22 cellular contexts compared by ENCODE assay signal in genomic region chr19:46391296-46392251, GRCh38. TPM values are rescaled to one million over a fixed set of nuclear protein-coding genes. Genes with fewer than 3 reads are reported as not detected.
A peak's percentile ranks its signal among the peaks of the same experiment; 100 is the strongest.
DNase-seq lines count a peak whose midpoint lies in the region; ATAC-seq, FAIRE-seq and TF ChIP-seq lines count a peak whose summit lies in the region.
"Had no signal": no experiment of that assay in that cellular context is flagged by ENCODE, and none has a peak within 500 bp of the region (broad histone marks: within the 10 kb centered on the region; RNA-seq: fewer than 3 reads in every experiment).

No MANE protein-coding gene starts in this region.

- H3K27me3 Mint-ChIP-seq in CD8-positive, alpha-beta T cell (ENCODE audit: low read depth), result no peaks in the 10 kb centered on the region

- H3K4me3 Mint-ChIP-seq in CD8-positive, alpha-beta T cell, result no peak overlapping the region
- H3K4me3 Mint-ChIP-seq: activated T-cell treated with anti-CD3 and anti-CD28 coated beads, Interleukin-2, amount 50 U/mL, for 4 hours had no signal

- TF ChIP-seq POLR2A in sigmoid colon (IDR thresholded peaks at IDR 0.05), result no peak

- H3K9me3 Mint-ChIP-seq in CD8-positive, alpha-beta T cell, result no peaks in the 10 kb centered on the region
- H3K9me3 Mint-ChIP-seq: activated naive CD4-positive, alpha-beta T cell treated with anti-CD3 and anti-CD28 coated beads, Interleukin-2, amount 50 U/mL, for 72 hours; activated T-cell treated with anti-CD3 and anti-CD28 coated beads, Interleukin-2, amount 50 U/mL, for 4 hours had no signal

- no peaks in the 10 kb centered on the region for H3K9me2 ChIP-seq in GM23248 (ENCODE audit: insufficient read depth)
- no peaks in the 10 kb centered on the region for H3K9me2 ChIP-seq in PC-9 (ENCODE audit: insufficient read depth)

- H3K36me3 ChIP-seq in GM23248 (ENCODE audit: low read depth) (peaks cover 16% of the 10 kb centered on the region; the same call in 1 of the 2 replicates), adipocyte (ENCODE audit: control insufficient read depth, insufficient read depth, low read length, severe bottlenecking) (peaks cover 42% of the 10 kb centered on the region), kidney (ENCODE audit: control insufficient read depth in 1 of 2, insufficient read depth in 2 of 2, low read length in 2 of 2) (peaks cover 12 to 40% of the 10 kb centered on the region in 2 donors), sigmoid colon (peaks cover 36 to 49% (median 48%) of the 10 kb centered on the region in 4 donors), PC-9 (ENCODE audit: low read depth) (peaks cover 22% of the 10 kb centered on the region; the same call in 1 of the 2 replicates)
- peaks cover 33% of the 10 kb centered on the region for H3K36me3 ChIP-seq in CD8-positive, alpha-beta T cell (ENCODE audit: insufficient read depth, low read length)

- H3K36me3 Mint-ChIP-seq in CD8-positive, alpha-beta T cell, result peaks cover 54% of the 10 kb centered on the region

- H3K9ac ChIP-seq in GM23248 (peak overlapping the region; percentile 51), adipocyte (ENCODE audit: low read length) (peak overlapping the region; percentile 81), kidney (ENCODE audit: low read length in 2 of 2) (no peak overlapping the region)
- H3K9ac ChIP-seq: KMS-11 had no signal

- H3K4me1 ChIP-seq in GM23248 (ENCODE audit: insufficient read depth) (peaks cover 8% of the 10 kb centered on the region), adipocyte (ENCODE audit: control insufficient read depth, insufficient read depth, low read length) (peaks cover 34% of the 10 kb centered on the region), kidney (ENCODE audit: control insufficient read depth in 1 of 2, insufficient read depth in 1 of 2, low read depth in 1 of 2, low read length in 2 of 2) (no peaks in the 10 kb centered on the region), sigmoid colon (peaks cover 0 to 6% (median 0%) of the 10 kb centered on the region in 4 donors), PC-9 (replicated peaks; ENCODE audit: insufficient read depth) (no peaks in the 10 kb centered on the region)
- no peaks in the 10 kb centered on the region for H3K4me1 ChIP-seq in CD8-positive, alpha-beta T cell (ENCODE audit: insufficient read depth, low read length)
- H3K4me1 ChIP-seq: body of pancreas had no signal

- H3K4me3 ChIP-seq in GM23248 (no peak overlapping the region), adipocyte (ENCODE audit: low read length) (peak overlapping the region; percentile 64), kidney (ENCODE audit: low read length in 2 of 2) (no peak overlapping the region), sigmoid colon (no peak overlapping the region), PC-9 (no peak overlapping the region)
- no peak overlapping the region for H3K4me3 ChIP-seq in CD8-positive, alpha-beta T cell (ENCODE audit: low read depth, low read length)
- H3K4me3 ChIP-seq: body of pancreas had no signal

- intact Hi-C loops in kidney (cut with DNase I), result no loop called here
- intact Hi-C loops in sigmoid colon (cut with DNase I), result loop anchor here (5.0 kb wide), 1 partner anchor 109 kb away; no protein-coding TSS in a partner anchor
- intact Hi-C loops in PC-9 (cut with micrococcal nuclease; ENCODE audit: unreplicated experiment), result no loop called here
- intact Hi-C loops in CD8-positive, alpha-beta T cell (cut with DNase I, micrococcal nuclease), result no loop called here

- no peak for TF ChIP-seq EP300 in sigmoid colon (IDR thresholded peaks at IDR 0.05)

- H3K4me1 Mint-ChIP-seq in CD8-positive, alpha-beta T cell (ENCODE audit: low read depth), result peaks cover 9% of the 10 kb centered on the region

- H3K27me3 ChIP-seq in GM23248 (replicated peaks; ENCODE audit: insufficient read depth) (no peaks in the 10 kb centered on the region), adipocyte (replicated peaks; ENCODE audit: control insufficient read depth, insufficient read depth, low read length) (no peaks in the 10 kb centered on the region), sigmoid colon (no peaks in the 10 kb centered on the region), PC-9 (ENCODE audit: insufficient read depth, low read depth) (no peaks in the 10 kb centered on the region)
- H3K27me3 ChIP-seq in CD8-positive, alpha-beta T cell (ENCODE audit: insufficient read depth, low read length), result no peaks in the 10 kb centered on the region
- H3K27me3 ChIP-seq: body of pancreas, neutrophil had no signal

- in situ Hi-C loops in GM23248 (cut with MboI), result no loop called here

- H2AFZ ChIP-seq in GM23248 (no peak overlapping the region), PC-9 (no peak overlapping the region)

- H3K4me2 ChIP-seq in GM23248 (ENCODE audit: unreplicated experiment) (no peak overlapping the region), PC-9 (no peak overlapping the region)
- H3K4me2 ChIP-seq: KMS-11 had no signal

- no peak for ATAC-seq in CD8-positive, alpha-beta T cell
- ATAC-seq: activated naive CD4-positive, alpha-beta T cell treated with anti-CD3 and anti-CD28 coated beads, Interleukin-2, amount 50 U/mL, for 72 hours; activated T-cell treated with anti-CD3 and anti-CD28 coated beads, Interleukin-2, amount 50 U/mL, for 4 hours; body of pancreas had no signal

- POLR2A ChIA-PET in PC-9 (lab: Charles Lee; ENCODE audit: unreplicated experiment), result no interaction called here
- POLR2A ChIA-PET in CD8-positive, alpha-beta T cell (lab: Charles Lee), result no interaction called here

- H3K27ac ChIP-seq in GM23248 (peak overlapping the region; percentile 57), kidney (ENCODE audit: low read depth in 2 of 2, low read length in 2 of 2) (no peak overlapping the region), sigmoid colon (peak overlapping the region in 1 of 4 donors; percentile 31), PC-9 (no peak overlapping the region)
- no peak overlapping the region for H3K27ac ChIP-seq in CD8-positive, alpha-beta T cell (ENCODE audit: low read depth, low read length)
- H3K27ac ChIP-seq: body of pancreas, KMS-11, neutrophil had no signal

- H3F3A ChIP-seq in GM23248 (ENCODE audit: insufficient read depth) (peaks cover 16% of the 10 kb centered on the region; the same call in 1 of the 2 replicates), PC-9 (ENCODE audit: insufficient read depth, low read depth) (peaks cover 26% of the 10 kb centered on the region; the same call in 1 of the 2 replicates)

- TF ChIP-seq CTCF in kidney (IDR thresholded peaks at IDR 0.05; ENCODE audit: borderline replicate concordance, extremely low read depth, insufficient read depth) (no peak), sigmoid colon (IDR thresholded peaks at IDR 0.05) (no peak), PC-9 (conservative IDR thresholded peaks at IDR 0.05) (no peak)
- TF ChIP-seq CTCF in CD8-positive, alpha-beta T cell (IDR thresholded peaks at IDR 0.05), result no peak

- H3K79me2 ChIP-seq in GM23248 (ENCODE audit: insufficient read depth) (no peaks in the 10 kb centered on the region), PC-9 (ENCODE audit: low read depth) (no peaks in the 10 kb centered on the region)

- H4K20me1 ChIP-seq in GM23248 (ENCODE audit: insufficient read depth), result no peaks in the 10 kb centered on the region
- 0 out of 2 replicates have a peak, but pooled peaks cover 6% of the 10 kb centered on the region for H4K20me1 ChIP-seq in PC-9 (ENCODE audit: insufficient read depth)

- CTCF ChIA-PET in PC-9 (lab: Charles Lee), result interaction anchor here (0.6 kb wide), 4 partner anchors 13 to 375 kb away, joined by 4 to 6 read pairs (median 6); no protein-coding TSS in a partner anchor
- CTCF ChIA-PET in CD8-positive, alpha-beta T cell (lab: Charles Lee), result interaction anchor here (0.6 to 2.8 kb wide), 4 partner anchors 10 to 445 kb away, joined by 3 to 11 read pairs (median 3); no protein-coding TSS in a partner anchor

- BruUV-seq in PC-9 (replicated peaks; lab: Mats Ljungman, UMichigan), result no TSS peak

- no peak for DNase-seq in GM23248
- no peak for DNase-seq in adipocyte (ENCODE audit: low read depth)
- DNase-seq in kidney, result peak; percentile 61
- peak; percentile 63 for DNase-seq in sigmoid colon
- DNase-seq in PC-9, result no peak
- DNase-seq in HuH-7 (ENCODE audit: low spot score), result no peak
- no peak for DNase-seq in NCI-H1105 treated with DMSO at 0.1 percent for 48 hours (lab: John Stamatoyannopoulos, UW)
- DNase-seq in CD8-positive, alpha-beta T cell, result no peak
- DNase-seq: activated CD4-positive, alpha-beta T cell treated with anti-CD3 and anti-CD28 coated beads, Interleukin-2, amount 50 U/mL, for 48 hours; activated T-cell treated with anti-CD3 and anti-CD28 coated beads, Interleukin-2, amount 50 U/mL, for 4 hours; effector CD8-positive, alpha-beta T cell; islet precursor cell; NCI-H748 treated with DMSO at 0.1 percent for 48 hours; stimulated activated CD4-positive, alpha-beta T cell treated with anti-CD3 and anti-CD28 coated beads, Interleukin-2, amount 100 ng/mL, for 24 hours had no signal

- H3K9me3 ChIP-seq in GM23248 (ENCODE audit: low read depth) (no peaks in the 10 kb centered on the region), adipocyte (ENCODE audit: control insufficient read depth, low read length) (no peaks in the 10 kb centered on the region), kidney (ENCODE audit: control insufficient read depth in 1 of 2, low read length in 2 of 2) (no peaks in the 10 kb centered on the region), sigmoid colon (no peaks in the 10 kb centered on the region), PC-9 (ENCODE audit: insufficient read depth, low read depth) (no peaks in the 10 kb centered on the region; the same call in 1 of the 2 replicates)
- no peaks in the 10 kb centered on the region for H3K9me3 ChIP-seq in CD8-positive, alpha-beta T cell (ENCODE audit: low read length)
- H3K9me3 ChIP-seq: body of pancreas, neutrophil had no signal

- FAIRE-seq in kidney (lab: Jason Lieb, UNC), result no peak
- FAIRE-seq: G401.6, GM12891 had no signal

- H3K27ac Mint-ChIP-seq in CD8-positive, alpha-beta T cell, result no peak overlapping the region
- H3K27ac Mint-ChIP-seq: activated naive CD4-positive, alpha-beta T cell treated with anti-CD3 and anti-CD28 coated beads, Interleukin-2, amount 50 U/mL, for 72 hours had no signal

- 85 to 87% methylated on average over 32 to 33 of the region's 33 CpGs for WGBS in GM23248 (ENCODE audit: low coverage in 1 of 2, low lambda C conversion rate in 2 of 2, missing lambda C conversion rate in 2 of 2), 2 experiments
- 92 to 93% methylated on average over 33 of the region's 33 CpGs for WGBS in sigmoid colon, 2 donors

RNA-seq across cellular contexts. Expression of gene CCDC8, which starts 21.8 kb away (rescaled TPM):
- 8.9 and 10.1 TPM in 2 replicates for total RNA-seq in GM23248 (2014; rRNA removed; shearing (Covaris generic))
- 5.5 and 6.0 TPM in 2 replicates for polyA plus RNA-seq in GM23248 (2016; fragmentation: Nextera tagmentation; extraction: Ambion mirVana)
- 18.9 TPM for total RNA-seq in kidney
- polyA plus RNA-seq in kidney (ENCODE audit: insufficient read depth, low read depth, low replicate concordance), result 21.0 TPM
- 1 to 10 TPM; 3.5 to 6.1 (median 5.2) TPM for total RNA-seq in sigmoid colon
- polyA plus RNA-seq in sigmoid colon, result 1 to 10 TPM in 2 of 3 donors, under 1 TPM in 1; 0.69 to 2.4 (median 1.9) TPM
- 3.9 and 4.2 TPM in 2 replicates for total RNA-seq in PC-9 (2021)
- total RNA-seq in CD8-positive, alpha-beta T cell, result not detected
- total RNA-seq: activated naive CD4-positive, alpha-beta T cell treated with anti-CD3 and anti-CD28 coated beads, Interleukin-2, amount 50 U/mL, for 72 hours had no signal

RNA-seq across cellular contexts. Expression of gene PNMA8C, which starts 37.2 kb away (rescaled TPM):
- total RNA-seq in GM23248 (2014; rRNA removed; shearing (Covaris generic)), result not detected in 2 replicates
- polyA plus RNA-seq in GM23248 (2016; fragmentation: Nextera tagmentation; extraction: Ambion mirVana) (not detected in 2 replicates), kidney (ENCODE audit: insufficient read depth, low read depth, low replicate concordance) (0.09 TPM), sigmoid colon (under 1 TPM in 2 of 3 donors, not detected in 1; 0.23 to 0.25 TPM)
- total RNA-seq in kidney (0.09 TPM), sigmoid colon (under 1 TPM in 3 of 4 donors, not detected in 1; 0.27 to 0.36 (median 0.28) TPM), PC-9 (2021) (not detected in 2 replicates)
- total RNA-seq in CD8-positive, alpha-beta T cell, result under 1 TPM in 1 of 2 experiments, not detected in 1; 0.08 TPM
- total RNA-seq: activated naive CD4-positive, alpha-beta T cell treated with anti-CD3 and anti-CD28 coated beads, Interleukin-2, amount 50 U/mL, for 72 hours; activated T-cell treated with anti-CD3 and anti-CD28 coated beads, Interleukin-2, amount 50 U/mL, for 4 hours; body of pancreas; mesenteric fat pad; sciatic nerve had no signal

RNA-seq across cellular contexts. Expression of gene PPP5C, which starts 44.7 kb away (rescaled TPM):
- 56.4 and 60.8 TPM in 2 replicates for total RNA-seq in GM23248 (2014; rRNA removed; shearing (Covaris generic))
- polyA plus RNA-seq in GM23248 (2016; fragmentation: Nextera tagmentation; extraction: Ambion mirVana), result 47.3 and 48.7 TPM in 2 replicates
- 63.7 TPM for total RNA-seq in kidney
- polyA plus RNA-seq in kidney (ENCODE audit: insufficient read depth, low read depth, low replicate concordance), result 54.3 TPM
- 10 to 100 TPM; 37.1 to 61.5 (median 46.5) TPM for total RNA-seq in sigmoid colon
- polyA plus RNA-seq in sigmoid colon, result 10 to 100 TPM; 27.6 to 62.3 (median 37.7) TPM
- 74.7 and 85.4 TPM in 2 replicates for total RNA-seq in PC-9 (2021)
- 10 to 100 TPM; 24.6 to 25.7 TPM for total RNA-seq in CD8-positive, alpha-beta T cell

Comparison
In these comparisons a context has a peak if more than half of its experiments do, and no peak if none do; other contexts are left out.
1. DNase-seq: peak in kidney (single experiment) and sigmoid colon (single experiment); none in GM23248 (single experiment), adipocyte (single experiment), PC-9 (0 of 2), HuH-7 (single experiment), NCI-H1105 treated with DMSO at 0.1 percent for 48 hours (single experiment) and CD8-positive, alpha-beta T cell (0 of 7).
2. H3K9ac ChIP-seq: peak in GM23248 (single experiment) and adipocyte (single experiment); none in kidney (0 of 2).